ENCODE assay signal across 15 cellular contexts in genomic region chr3:24485511-24485910, GRCh38. TPM values are rescaled to one million over a fixed set of nuclear protein-coding genes. Genes with fewer than 3 reads are reported as not detected.
A peak's percentile ranks its signal among the peaks of the same experiment; 100 is the strongest.
DNase-seq lines count a peak whose midpoint lies in the region; ATAC-seq, FAIRE-seq and TF ChIP-seq lines count a peak whose summit lies in the region.
"Had no signal": no experiment of that assay in that cellular context is flagged by ENCODE, and none has a peak within 500 bp of the region (broad histone marks: within the 10 kb centered on the region; RNA-seq: fewer than 3 reads in every experiment).

No MANE protein-coding gene starts in this region.

- peak overlapping the region; percentile 21 for H3K27ac Mint-ChIP-seq in progenitor cell of endocrine pancreas
- no peak overlapping the region for H3K27ac Mint-ChIP-seq in activated CD4-positive, alpha-beta memory T cell treated with anti-CD3 and anti-CD28 coated beads for 36 hours

- POLR2A ChIA-PET in activated CD4-positive, alpha-beta memory T cell treated with anti-CD3 and anti-CD28 coated beads for 36 hours (lab: Charles Lee): no interaction called here

- no peak for TF ChIP-seq CTCF in progenitor cell of endocrine pancreas (IDR thresholded peaks at IDR 0.05; ENCODE audit: unreplicated experiment)

- no peaks in the 10 kb centered on the region for H3K4me1 Mint-ChIP-seq in progenitor cell of endocrine pancreas (ENCODE audit: low read depth)
- no peaks in the 10 kb centered on the region for H3K4me1 Mint-ChIP-seq in activated CD4-positive, alpha-beta memory T cell treated with anti-CD3 and anti-CD28 coated beads for 36 hours (ENCODE audit: low read depth)

- H3K27me3 Mint-ChIP-seq in progenitor cell of endocrine pancreas: peaks cover 10% of the 10 kb centered on the region
- no peaks in the 10 kb centered on the region for H3K27me3 Mint-ChIP-seq in activated CD4-positive, alpha-beta memory T cell treated with anti-CD3 and anti-CD28 coated beads for 36 hours

- H3K36me3 Mint-ChIP-seq in progenitor cell of endocrine pancreas (ENCODE audit: insufficient read depth): no peaks in the 10 kb centered on the region
- H3K36me3 Mint-ChIP-seq in activated CD4-positive, alpha-beta memory T cell treated with anti-CD3 and anti-CD28 coated beads for 36 hours: no peaks in the 10 kb centered on the region

- CTCF ChIA-PET in activated CD4-positive, alpha-beta memory T cell treated with anti-CD3 and anti-CD28 coated beads for 36 hours (lab: Charles Lee): no interaction called here

- in situ Hi-C loops in ACHN (cut with HindIII; ENCODE audit: low pct_ligation_motif_present, low pct_unique_long_range_greater_than_20kb, low sequenced_read_pairs): no loop called here

- DNase-seq in ACHN: peak; percentile 11
- peak; percentile 87 for DNase-seq in OCI-M1 (lab: John Stamatoyannopoulos, UW)
- DNase-seq in progenitor cell of endocrine pancreas (ENCODE audit: low spot score, unreplicated experiment): no peak
- DNase-seq in RCC 7860 (ENCODE audit: low spot score): no peak
- no peak for DNase-seq in activated CD4-positive, alpha-beta memory T cell treated with anti-CD3 and anti-CD28 coated beads for 36 hours
- DNase-seq: DMS 273 treated with DMSO at 0.1 percent for 48 hours, EL, IMR-90, Kasumi-1, NCI-H1417, NCI-H1930, NCI-H510A had no signal

- H3K9me3 Mint-ChIP-seq in progenitor cell of endocrine pancreas (ENCODE audit: low read depth): no peaks in the 10 kb centered on the region
- H3K9me3 Mint-ChIP-seq in activated CD4-positive, alpha-beta memory T cell treated with anti-CD3 and anti-CD28 coated beads for 36 hours: no peaks in the 10 kb centered on the region

- intact Hi-C loops in activated CD4-positive, alpha-beta memory T cell treated with anti-CD3 and anti-CD28 coated beads for 36 hours (cut with micrococcal nuclease): no loop called here

- no peak overlapping the region for H3K4me3 Mint-ChIP-seq in progenitor cell of endocrine pancreas (ENCODE audit: low read depth)
- H3K4me3 Mint-ChIP-seq in activated CD4-positive, alpha-beta memory T cell treated with anti-CD3 and anti-CD28 coated beads for 36 hours: no peak overlapping the region

- FAIRE-seq in RCC 7860 (lab: Jason Lieb, UNC): no peak

- ATAC-seq in esophagus mucosa (peak; percentile 25), HG02981 (IDR thresholded peaks at IDR 0.05; ENCODE audit: unreplicated experiment) (no peak), HG03460 (IDR thresholded peaks at IDR 0.05; ENCODE audit: unreplicated experiment) (no peak)

RNA-seq across cellular contexts. Expression of gene THRB, which starts 9.1 kb away (rescaled TPM):
- total RNA-seq in esophagus mucosa (4.7 TPM), progenitor cell of endocrine pancreas (19.7 and 28.4 TPM in 2 replicates)
- total RNA-seq in activated CD4-positive, alpha-beta memory T cell treated with anti-CD3 and anti-CD28 coated beads for 36 hours: not detected

Comparison
In these comparisons a context has a peak if more than half of its experiments do, and no peak if none do; other contexts are left out.
1. DNase-seq: peak in ACHN (single experiment) and OCI-M1 (single experiment); none in progenitor cell of endocrine pancreas (single experiment), RCC 7860 (single experiment) and activated CD4-positive, alpha-beta memory T cell treated with anti-CD3 and anti-CD28 coated beads for 36 hours (single experiment).